In genomic region chr7:153002164-153002563, GRCh38 we compare ENCODE assay signal across 9 cellular contexts.
"Had no signal": no experiment of that assay in that cellular context is flagged by ENCODE, and none has a peak within 500 bp of the region (broad histone marks: within the 10 kb centered on the region; RNA-seq: fewer than 3 reads in every experiment).

No MANE protein-coding gene starts in this region.

- H3K4me1 Mint-ChIP-seq: IgD-negative memory B cell had no signal

- H3K9me3 ChIP-seq: HAP-1 had no signal

- ATAC-seq: HCT116, HepG2 had no signal

- H3K4me3 Mint-ChIP-seq: HFFc6, IgD-negative memory B cell had no signal

- H3K27ac ChIP-seq: HL-60, KMS-11 had no signal

- H3K36me3 Mint-ChIP-seq: IgD-negative memory B cell had no signal

- H3K27ac Mint-ChIP-seq: HFFc6, IgD-negative memory B cell had no signal

- H3K4me3 ChIP-seq: HAP-1 had no signal

- H3K4me2 ChIP-seq: KMS-11 had no signal

- DNase-seq: GOT3, HFFc6, KBM-7 had no signal

- H3K9ac ChIP-seq: KMS-11 had no signal

- H3K36me3 ChIP-seq: HAP-1 had no signal
